Comparison of ENCODE assay signal across 1 cellular context in genomic region chr2:128901572-128902391, GRCh38.
TF ChIP-seq lines count a peak whose summit lies in the region.

No MANE protein-coding gene starts in this region.

TF ChIP-seq in GM23338, 12 proteins besides CTCF, POLR2A, EP300 and RAD21 (continued from another document):
- TF ChIP-seq ZNF462 (CRISPR knock-in tag; IDR thresholded peaks at IDR 0.05) (no peak), EZH2phosphoT487 (IDR thresholded peaks at IDR 0.05; ENCODE audit: unreplicated experiment) (no peak), ZNF331 (CRISPR knock-in tag; IDR thresholded peaks at IDR 0.05; ENCODE audit: low read depth) (no peak), STAT1 (IDR thresholded peaks at IDR 0.05; ENCODE audit: unreplicated experiment) (no peak), ZNF114 (CRISPR knock-in tag; IDR thresholded peaks at IDR 0.05) (no peak)
TF ChIP-seq in GM23338: peak in this region for 0.
